14 cellular contexts compared by ENCODE assay signal in genomic region chr1:212614398-212615091, GRCh38. TPM values are rescaled to one million over a fixed set of nuclear protein-coding genes. Genes with fewer than 3 reads are reported as not detected.
DNase-seq lines count a peak whose midpoint lies in the region; ATAC-seq and TF ChIP-seq lines count a peak whose summit lies in the region.
"Had no signal": no experiment of that assay in that cellular context is flagged by ENCODE, and none has a peak within 500 bp of the region (broad histone marks: within the 10 kb centered on the region; RNA-seq: fewer than 3 reads in every experiment).

No MANE protein-coding gene starts in this region.

- TF ChIP-seq CTCF in KMS-11 (conservative IDR thresholded peaks at IDR 0.05; ENCODE audit: low read depth, low read length) (no peak), uterus (IDR thresholded peaks at IDR 0.05) (no peak), gastrocnemius medialis (IDR thresholded peaks at IDR 0.05 in 4 of 5, conservative IDR thresholded peaks at IDR 0.05 in 1 of 5) (no peak)

- peak overlapping the region; percentile 14 for H3K27ac Mint-ChIP-seq in activated CD8-positive, alpha-beta memory T cell treated with anti-CD3 and anti-CD28 coated beads, Interleukin-2, amount 10 ng/mL, durations not matched to agents 7 days and 5 days
- peak overlapping the region; percentile 68 for H3K27ac Mint-ChIP-seq in activated T-helper 17 cell treated with anti-CD3 and anti-CD28 coated beads, Interleukin-2, amount 50 U/mL, for 72 hours

- H3K4me3 ChIP-seq in KMS-11 (IDR thresholded peaks at IDR 0.05; ENCODE audit: insufficient read depth, low read depth, low read length) (no peak overlapping the region), trophoblast cell (ENCODE audit: low read depth, low read length) (no peak overlapping the region), uterus (no peak overlapping the region), gastrocnemius medialis (no peak overlapping the region)
- H3K4me3 ChIP-seq: HAP-1 had no signal

- no CpG with 5 or more reads among the region's 4 CpGs for WGBS in trophoblast cell (ENCODE audit: extremely low coverage, insufficient coverage, insufficient read length)

- H2AFZ ChIP-seq in KMS-11 (ENCODE audit: low read depth): no peak overlapping the region; the same call in 1 of the 2 replicates
- no peak overlapping the region for H2AFZ ChIP-seq in trophoblast cell (ENCODE audit: insufficient read depth, low read length, poor library complexity)

- no peak overlapping the region for H3K23ac ChIP-seq in trophoblast cell (ENCODE audit: low read length)

- in situ Hi-C loops in gastrocnemius medialis (cut with MboI; ENCODE audit: low sequenced_read_pairs in 4 of 4): no loop called here

- H4K8ac ChIP-seq in trophoblast cell (ENCODE audit: low read depth, low read length): no peak overlapping the region

- TF ChIP-seq POLR2A in uterus (IDR thresholded peaks at IDR 0.05) (no peak), gastrocnemius medialis (IDR thresholded peaks at IDR 0.05) (no peak)

- H3K4me1 ChIP-seq in KMS-11 (ENCODE audit: low read depth, poor library complexity, severe bottlenecking) (peaks cover 50% of the 10 kb centered on the region), trophoblast cell (ENCODE audit: control insufficient read depth in 1 of 2, insufficient read depth in 2 of 2, low read length in 2 of 2) (peaks cover 15 to 29% of the 10 kb centered on the region in 2 experiments), uterus (no peaks in the 10 kb centered on the region), gastrocnemius medialis (peaks cover 0 to 10% of the 10 kb centered on the region in 2 donors)

- CTCF ChIA-PET in activated CD8-positive, alpha-beta memory T cell treated with anti-CD3 and anti-CD28 coated beads, Interleukin-2, amount 10 ng/mL, durations not matched to agents 7 days and 5 days (lab: Charles Lee): interaction anchor here (0.9 to 2.2 kb wide), 6 partner anchors 17 to 157 kb away, joined by 3 to 12 read pairs (median 4); no protein-coding TSS in a partner anchor

- H3K36me3 ChIP-seq in KMS-11 (ENCODE audit: insufficient read depth): no peaks in the 10 kb centered on the region
- peaks cover 50 to 52% of the 10 kb centered on the region in 2 experiments for H3K36me3 ChIP-seq in trophoblast cell (ENCODE audit: control insufficient read depth in 1 of 2, insufficient read depth in 2 of 2, low read length in 2 of 2)
- H3K36me3 ChIP-seq in uterus: no peaks in the 10 kb centered on the region
- peaks cover 3 to 50% of the 10 kb centered on the region in 2 donors for H3K36me3 ChIP-seq in gastrocnemius medialis

- intact Hi-C loops in uterus (cut with DNase I; ENCODE audit: low total_unique reads) (no loop called here), gastrocnemius medialis (cut with DNase I; ENCODE audit: low total_unique reads) (no loop called here)

- no peak for DNase-seq in activated CD8-positive, alpha-beta memory T cell treated with anti-CD3 and anti-CD28 coated beads, Interleukin-2, amount 10 ng/mL, durations not matched to agents 7 days and 5 days
- no peak for DNase-seq in activated CD8-positive, alpha-beta memory T cell treated with anti-CD3 and anti-CD28 coated beads, Interleukin-2, amount 50 U/mL, for 4 hours
- DNase-seq in trophoblast cell: peak in 1 of 2 donors; percentile 38
- DNase-seq in HUDEP-2 (lab: John Stamatoyannopoulos, UW; ENCODE audit: unreplicated experiment in 76 of 76): no peak
- DNase-seq in uterus: no peak
- DNase-seq in gastrocnemius medialis: no peak
- DNase-seq: anterior cingulate cortex; GDM1; left cardiac atrium; posterior cingulate gyrus; stimulated activated CD4-positive, alpha-beta T cell treated with anti-CD3 and anti-CD28 coated beads, Interleukin-12 subunit alpha, Interleukin-12 subunit beta, amount 100 ng/mL, for 4 hours had no signal

- no peak overlapping the region for H3K4me3 Mint-ChIP-seq in activated CD8-positive, alpha-beta memory T cell treated with anti-CD3 and anti-CD28 coated beads, Interleukin-2, amount 10 ng/mL, durations not matched to agents 7 days and 5 days
- peak overlapping the region; percentile 39 for H3K4me3 Mint-ChIP-seq in activated T-helper 17 cell treated with anti-CD3 and anti-CD28 coated beads, Interleukin-2, amount 50 U/mL, for 72 hours

- H3K27me3 Mint-ChIP-seq in activated CD8-positive, alpha-beta memory T cell treated with anti-CD3 and anti-CD28 coated beads, Interleukin-2, amount 10 ng/mL, durations not matched to agents 7 days and 5 days: no peaks in the 10 kb centered on the region
- H3K27me3 Mint-ChIP-seq in activated T-helper 17 cell treated with anti-CD3 and anti-CD28 coated beads, Interleukin-2, amount 50 U/mL, for 72 hours: no peaks in the 10 kb centered on the region

- H2BK120ac ChIP-seq in trophoblast cell (ENCODE audit: insufficient read depth, low read length, poor library complexity): no peak overlapping the region

- peaks cover 62% of the 10 kb centered on the region for H3K36me3 Mint-ChIP-seq in activated CD8-positive, alpha-beta memory T cell treated with anti-CD3 and anti-CD28 coated beads, Interleukin-2, amount 10 ng/mL, durations not matched to agents 7 days and 5 days
- H3K36me3 Mint-ChIP-seq in activated T-helper 17 cell treated with anti-CD3 and anti-CD28 coated beads, Interleukin-2, amount 50 U/mL, for 72 hours (ENCODE audit: low read depth): peaks cover 91% of the 10 kb centered on the region

- peaks cover 24% of the 10 kb centered on the region; the same call in 1 of the 2 replicates for H3K79me2 ChIP-seq in KMS-11 (ENCODE audit: insufficient read depth, low read depth)
- H3K79me2 ChIP-seq in trophoblast cell (ENCODE audit: control insufficient read depth, insufficient read depth, low read length, poor library complexity): peaks cover 10% of the 10 kb centered on the region

- H3K9ac ChIP-seq in KMS-11 (no peak overlapping the region), trophoblast cell (ENCODE audit: low read length) (no peak overlapping the region)

- H3K9me3 Mint-ChIP-seq in activated CD8-positive, alpha-beta memory T cell treated with anti-CD3 and anti-CD28 coated beads, Interleukin-2, amount 10 ng/mL, durations not matched to agents 7 days and 5 days (ENCODE audit: low read depth): no peaks in the 10 kb centered on the region
- no peaks in the 10 kb centered on the region for H3K9me3 Mint-ChIP-seq in activated T-helper 17 cell treated with anti-CD3 and anti-CD28 coated beads, Interleukin-2, amount 50 U/mL, for 72 hours

- H2AK5ac ChIP-seq in trophoblast cell (ENCODE audit: low read length): no peak overlapping the region

- H4K12ac ChIP-seq in trophoblast cell (ENCODE audit: low read depth, low read length): peak overlapping the region; percentile 36

- H4K20me1 ChIP-seq in KMS-11 (ENCODE audit: insufficient read depth): no peaks in the 10 kb centered on the region

- ATAC-seq in activated CD8-positive, alpha-beta memory T cell treated with anti-CD3 and anti-CD28 coated beads, Interleukin-2, amount 10 ng/mL, durations not matched to agents 7 days and 5 days: no peak
- ATAC-seq in activated T-helper 17 cell treated with anti-CD3 and anti-CD28 coated beads, Interleukin-2, amount 50 U/mL, for 72 hours (replicated peaks): no peak
- ATAC-seq in gastrocnemius medialis: no peak
- ATAC-seq: left cardiac atrium had no signal

- H3K27me3 ChIP-seq in KMS-11 (ENCODE audit: insufficient read depth, low read depth) (0 out of 2 replicates have a peak, but pooled peaks cover 3% of the 10 kb centered on the region), trophoblast cell (ENCODE audit: insufficient read depth, low read length) (no peaks in the 10 kb centered on the region), uterus (no peaks in the 10 kb centered on the region), gastrocnemius medialis (no peaks in the 10 kb centered on the region)

- H4K91ac ChIP-seq in trophoblast cell (ENCODE audit: low read depth, low read length): no peak overlapping the region

- peaks cover 5% of the 10 kb centered on the region for H3K79me1 ChIP-seq in trophoblast cell (ENCODE audit: low read length)

- no peaks in the 10 kb centered on the region for H3K9me3 ChIP-seq in trophoblast cell (ENCODE audit: insufficient read depth, low read depth, low read length)
- H3K9me3 ChIP-seq in uterus: no peaks in the 10 kb centered on the region
- no peaks in the 10 kb centered on the region for H3K9me3 ChIP-seq in gastrocnemius medialis
- H3K9me3 ChIP-seq: HAP-1 had no signal

- H3K4me1 Mint-ChIP-seq in activated CD8-positive, alpha-beta memory T cell treated with anti-CD3 and anti-CD28 coated beads, Interleukin-2, amount 10 ng/mL, durations not matched to agents 7 days and 5 days: peaks cover 51% of the 10 kb centered on the region
- H3K4me1 Mint-ChIP-seq in activated T-helper 17 cell treated with anti-CD3 and anti-CD28 coated beads, Interleukin-2, amount 50 U/mL, for 72 hours: peaks cover 45% of the 10 kb centered on the region

- H3K4me2 ChIP-seq in KMS-11: peak overlapping the region; percentile 19; the same call in 1 of the 2 replicates
- H3K4me2 ChIP-seq in trophoblast cell (ENCODE audit: low read length): no peak overlapping the region

- H2BK12ac ChIP-seq in trophoblast cell (ENCODE audit: low read length): no peak overlapping the region

- H2BK5ac ChIP-seq in trophoblast cell (ENCODE audit: low read depth, low read length, poor library complexity): no peak overlapping the region

- H3K27ac ChIP-seq in KMS-11 (peak overlapping the region; percentile 2; the same call in 1 of the 2 replicates), trophoblast cell (ENCODE audit: low read depth, low read length) (no peak overlapping the region), uterus (no peak overlapping the region), gastrocnemius medialis (no peak overlapping the region)

- H3K18ac ChIP-seq in trophoblast cell (ENCODE audit: low read length): peak overlapping the region; percentile 43

- peak overlapping the region; percentile 69 for H3K4ac ChIP-seq in trophoblast cell (ENCODE audit: low read depth, low read length)

- H3K14ac ChIP-seq in trophoblast cell (ENCODE audit: low read length): no peak overlapping the region

RNA-seq across cellular contexts. Expression of gene ATF3, which starts 6.0 kb away (rescaled TPM):
- total RNA-seq in activated CD8-positive, alpha-beta memory T cell treated with anti-CD3 and anti-CD28 coated beads, Interleukin-2, amount 10 ng/mL, durations not matched to agents 7 days and 5 days: 10 to 100 TPM; 21.3 to 36.5 TPM
- total RNA-seq in activated T-helper 17 cell treated with anti-CD3 and anti-CD28 coated beads, Interleukin-2, amount 50 U/mL, for 72 hours: 10 to 100 TPM; 26.7 to 35.6 TPM
- polyA plus RNA-seq in trophoblast cell (2013): 120 and 125 TPM in 2 replicates
- total RNA-seq in uterus (10 to 100 TPM in 3 of 4 donors, 1 to 10 TPM in 1; 1.8 to 42.6 (median 24.4) TPM), gastrocnemius medialis (1 to 10 TPM; 1.9 to 7.4 (median 7.2) TPM)
